ENCODE assay signal across 1 cellular context in the genomic region with DNA sequence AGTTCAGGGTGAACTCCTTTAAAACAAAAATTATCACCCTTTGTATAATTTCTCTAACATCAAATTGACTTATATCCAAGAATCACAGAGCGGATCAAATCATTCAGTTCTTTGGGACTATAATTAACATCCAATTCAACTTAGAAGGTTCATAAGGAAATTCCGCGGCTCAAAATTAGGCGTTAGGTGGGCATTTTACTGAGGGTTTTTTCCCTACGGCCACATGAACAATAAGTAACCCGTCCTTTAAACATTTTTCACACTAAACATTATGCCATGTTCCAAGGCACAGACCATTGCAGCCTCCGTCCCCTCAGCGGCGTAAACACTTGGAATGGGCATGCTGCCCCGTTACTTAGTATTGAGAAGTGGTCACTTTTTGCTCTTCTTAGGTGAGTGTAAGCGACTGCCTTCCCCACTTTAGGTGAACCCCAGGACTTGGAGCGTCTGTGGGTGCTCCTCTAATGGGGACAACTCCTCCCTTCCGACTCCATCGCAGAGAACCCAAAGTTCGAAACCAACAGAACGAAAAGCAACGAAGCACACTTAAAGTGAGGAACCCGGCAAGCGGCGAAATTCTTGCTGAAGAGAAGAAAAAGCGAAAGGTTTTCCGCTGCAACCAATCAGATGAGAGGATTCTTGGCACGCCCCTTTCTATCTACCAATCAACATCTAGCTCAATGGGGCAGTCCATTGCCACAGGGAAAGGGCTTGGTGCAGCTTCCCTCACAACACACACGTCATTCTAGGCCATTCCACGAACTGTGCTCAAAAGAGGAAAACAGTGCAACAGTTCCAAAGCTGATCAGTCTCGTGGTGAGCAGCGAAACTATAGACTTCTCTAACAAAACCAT.
TF ChIP-seq lines count a peak whose summit lies in the region.

No MANE protein-coding gene starts in this region.

TF ChIP-seq in HepG2, 621 proteins besides CTCF, POLR2A, EP300 and RAD21 (continued from another document and continues in another):
- TF ChIP-seq, protein P1, sequence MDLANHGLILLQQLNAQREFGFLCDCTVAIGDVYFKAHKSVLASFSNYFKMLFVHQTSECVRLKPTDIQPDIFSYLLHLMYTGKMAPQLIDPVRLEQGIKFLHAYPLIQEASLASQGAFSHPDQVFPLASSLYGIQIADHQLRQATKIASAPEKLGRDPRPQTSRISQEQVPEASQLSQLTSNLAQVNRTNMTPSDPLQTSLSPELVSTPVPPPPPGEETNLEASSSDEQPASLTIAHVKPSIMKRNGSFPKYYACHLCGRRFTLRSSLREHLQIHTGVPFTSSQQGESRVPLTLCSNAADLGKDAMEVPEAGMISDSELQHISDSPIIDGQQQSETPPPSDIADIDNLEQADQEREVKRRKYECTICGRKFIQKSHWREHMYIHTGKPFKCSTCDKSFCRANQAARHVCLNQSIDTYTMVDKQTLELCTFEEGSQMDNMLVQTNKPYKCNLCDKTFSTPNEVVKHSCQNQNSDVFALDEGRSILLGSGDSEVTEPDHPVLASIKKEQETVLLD (CRISPR knock-in tag; IDR thresholded peaks at IDR 0.05; ENCODE audit: low read depth): no peak
- TF ChIP-seq YEATS2 (CRISPR knock-in tag; IDR thresholded peaks at IDR 0.05; ENCODE audit: borderline replicate concordance) (peak; percentile 22; the same call in 1 of the 2 replicates), RORA (CRISPR knock-in tag; IDR thresholded peaks at IDR 0.05) (no peak), SNAI1 (CRISPR knock-in tag; IDR thresholded peaks at IDR 0.05; ENCODE audit: borderline replicate concordance) (0 out of 2 replicates have a peak, but pooled peaks have one; percentile 17), RELA (CRISPR knock-in tag; IDR thresholded peaks at IDR 0.05) (no peak), IKZF4 (CRISPR knock-in tag; IDR thresholded peaks at IDR 0.05; ENCODE audit: borderline replicate concordance, low read depth, not compliant biosample characterization) (no peak), ZNF557 (CRISPR knock-in tag; IDR thresholded peaks at IDR 0.05) (no peak), SMARCC2 (IDR thresholded peaks at IDR 0.05) (no peak), PITX1 (CRISPR knock-in tag; IDR thresholded peaks at IDR 0.05) (no peak), GABPB1 (CRISPR knock-in tag; IDR thresholded peaks at IDR 0.05) (no peak), GATAD1 (CRISPR knock-in tag; IDR thresholded peaks at IDR 0.05) (peak; percentile 4; the same call in 1 of the 2 replicates), IRX3 (CRISPR knock-in tag; IDR thresholded peaks at IDR 0.05; ENCODE audit: borderline replicate concordance, low read depth) (peak; percentile 83; the same call in 1 of the 2 replicates), ZNF569 (CRISPR knock-in tag; IDR thresholded peaks at IDR 0.05; ENCODE audit: borderline replicate concordance) (no peak), U2AF2 (IDR thresholded peaks at IDR 0.05; ENCODE audit: low read depth, low read length) (no peak), TCF12 (IDR thresholded peaks at IDR 0.05) (no peak), TCF12 (CRISPR knock-in tag; IDR thresholded peaks at IDR 0.05) (no peak), FOXA1 (IDR thresholded peaks at IDR 0.05) (no peak), FOXA1 (CRISPR knock-in tag; IDR thresholded peaks at IDR 0.05) (no peak), ZNF121 (CRISPR knock-in tag; IDR thresholded peaks at IDR 0.05) (no peak), ETV6 (CRISPR knock-in tag; conservative IDR thresholded peaks at IDR 0.05) (no peak), KLF6 (CRISPR knock-in tag; IDR thresholded peaks at IDR 0.05) (no peak), TOE1 (CRISPR knock-in tag; IDR thresholded peaks at IDR 0.05) (no peak), YY1 (IDR thresholded peaks at IDR 0.05; ENCODE audit: insufficient read depth, insufficient replicate concordance, low read depth, low read length) (no peak), ZZZ3 (CRISPR knock-in tag; IDR thresholded peaks at IDR 0.05; ENCODE audit: borderline replicate concordance) (0 out of 2 replicates have a peak, but pooled peaks have one; percentile 31), HOXA7 (CRISPR knock-in tag; IDR thresholded peaks at IDR 0.05) (no peak), ZFP36L2 (CRISPR knock-in tag; IDR thresholded peaks at IDR 0.05) (no peak), ZNF747 (CRISPR knock-in tag; IDR thresholded peaks at IDR 0.05; ENCODE audit: borderline replicate concordance) (no peak), ZNF556 (CRISPR knock-in tag; IDR thresholded peaks at IDR 0.05; ENCODE audit: borderline replicate concordance) (no peak), AGO1 (IDR thresholded peaks at IDR 0.05; ENCODE audit: low read depth, low read length, poor library complexity, severe bottlenecking) (no peak), ETV5 (CRISPR knock-in tag; IDR thresholded peaks at IDR 0.05; ENCODE audit: borderline replicate concordance) (no peak), MIER2 (CRISPR knock-in tag; IDR thresholded peaks at IDR 0.05) (peak; percentile 44; the same call in 1 of the 2 replicates), HDAC2 (CRISPR knock-in tag; IDR thresholded peaks at IDR 0.05) (no peak), ZNF3 (CRISPR knock-in tag; IDR thresholded peaks at IDR 0.05) (0 out of 2 replicates have a peak, but pooled peaks have one; percentile 32), KDM5B (CRISPR knock-in tag; IDR thresholded peaks at IDR 0.05; ENCODE audit: borderline replicate concordance) (no peak), ZMYM4 (CRISPR knock-in tag; IDR thresholded peaks at IDR 0.05) (no peak), HNRNPLL (IDR thresholded peaks at IDR 0.05; ENCODE audit: low read depth, low read length, poor library complexity, severe bottlenecking) (no peak), ZBTB38 (CRISPR knock-in tag; IDR thresholded peaks at IDR 0.05) (no peak), ZC3H4 (CRISPR knock-in tag; IDR thresholded peaks at IDR 0.05; ENCODE audit: borderline replicate concordance) (no peak)
- TF ChIP-seq, protein P2, sequence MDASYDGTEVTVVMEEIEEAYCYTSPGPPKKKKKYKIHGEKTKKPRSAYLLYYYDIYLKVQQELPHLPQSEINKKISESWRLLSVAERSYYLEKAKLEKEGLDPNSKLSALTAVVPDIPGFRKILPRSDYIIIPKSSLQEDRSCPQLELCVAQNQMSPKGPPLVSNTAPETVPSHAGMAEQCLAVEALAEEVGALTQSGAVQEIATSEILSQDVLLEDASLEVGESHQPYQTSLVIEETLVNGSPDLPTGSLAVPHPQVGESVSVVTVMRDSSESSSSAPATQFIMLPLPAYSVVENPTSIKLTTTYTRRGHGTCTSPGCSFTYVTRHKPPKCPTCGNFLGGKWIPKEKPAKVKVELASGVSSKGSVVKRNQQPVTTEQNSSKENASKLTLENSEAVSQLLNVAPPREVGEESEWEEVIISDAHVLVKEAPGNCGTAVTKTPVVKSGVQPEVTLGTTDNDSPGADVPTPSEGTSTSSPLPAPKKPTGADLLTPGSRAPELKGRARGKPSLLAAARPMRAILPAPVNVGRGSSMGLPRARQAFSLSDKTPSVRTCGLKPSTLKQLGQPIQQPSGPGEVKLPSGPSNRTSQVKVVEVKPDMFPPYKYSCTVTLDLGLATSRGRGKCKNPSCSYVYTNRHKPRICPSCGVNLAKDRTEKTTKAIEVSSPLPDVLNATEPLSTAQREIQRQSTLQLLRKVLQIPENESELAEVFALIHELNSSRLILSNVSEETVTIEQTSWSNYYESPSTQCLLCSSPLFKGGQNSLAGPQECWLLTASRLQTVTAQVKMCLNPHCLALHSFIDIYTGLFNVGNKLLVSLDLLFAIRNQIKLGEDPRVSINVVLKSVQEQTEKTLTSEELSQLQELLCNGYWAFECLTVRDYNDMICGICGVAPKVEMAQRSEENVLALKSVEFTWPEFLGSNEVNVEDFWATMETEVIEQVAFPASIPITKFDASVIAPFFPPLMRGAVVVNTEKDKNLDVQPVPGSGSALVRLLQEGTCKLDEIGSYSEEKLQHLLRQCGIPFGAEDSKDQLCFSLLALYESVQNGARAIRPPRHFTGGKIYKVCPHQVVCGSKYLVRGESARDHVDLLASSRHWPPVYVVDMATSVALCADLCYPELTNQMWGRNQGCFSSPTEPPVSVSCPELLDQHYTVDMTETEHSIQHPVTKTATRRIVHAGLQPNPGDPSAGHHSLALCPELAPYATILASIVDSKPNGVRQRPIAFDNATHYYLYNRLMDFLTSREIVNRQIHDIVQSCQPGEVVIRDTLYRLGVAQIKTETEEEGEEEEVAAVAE (CRISPR knock-in tag; IDR thresholded peaks at IDR 0.05; ENCODE audit: borderline replicate concordance): peak; percentile 97
- TF ChIP-seq, protein P3, sequence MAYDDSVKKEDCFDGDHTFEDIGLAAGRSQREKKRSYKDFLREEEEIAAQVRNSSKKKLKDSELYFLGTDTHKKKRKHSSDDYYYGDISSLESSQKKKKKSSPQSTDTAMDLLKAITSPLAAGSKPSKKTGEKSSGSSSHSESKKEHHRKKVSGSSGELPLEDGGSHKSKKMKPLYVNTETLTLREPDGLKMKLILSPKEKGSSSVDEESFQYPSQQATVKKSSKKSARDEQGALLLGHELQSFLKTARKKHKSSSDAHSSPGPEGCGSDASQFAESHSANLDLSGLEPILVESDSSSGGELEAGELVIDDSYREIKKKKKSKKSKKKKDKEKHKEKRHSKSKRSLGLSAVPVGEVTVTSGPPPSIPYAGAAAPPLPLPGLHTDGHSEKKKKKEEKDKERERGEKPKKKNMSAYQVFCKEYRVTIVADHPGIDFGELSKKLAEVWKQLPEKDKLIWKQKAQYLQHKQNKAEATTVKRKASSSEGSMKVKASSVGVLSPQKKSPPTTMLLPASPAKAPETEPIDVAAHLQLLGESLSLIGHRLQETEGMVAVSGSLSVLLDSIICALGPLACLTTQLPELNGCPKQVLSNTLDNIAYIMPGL (CRISPR knock-in tag; IDR thresholded peaks at IDR 0.05; ENCODE audit: borderline replicate concordance in 1 of 2, low read depth in 1 of 2): peak in 1 of 2 experiments; percentile 34; a peak in 1 of 4 replicates
- TF ChIP-seq, protein P4, sequence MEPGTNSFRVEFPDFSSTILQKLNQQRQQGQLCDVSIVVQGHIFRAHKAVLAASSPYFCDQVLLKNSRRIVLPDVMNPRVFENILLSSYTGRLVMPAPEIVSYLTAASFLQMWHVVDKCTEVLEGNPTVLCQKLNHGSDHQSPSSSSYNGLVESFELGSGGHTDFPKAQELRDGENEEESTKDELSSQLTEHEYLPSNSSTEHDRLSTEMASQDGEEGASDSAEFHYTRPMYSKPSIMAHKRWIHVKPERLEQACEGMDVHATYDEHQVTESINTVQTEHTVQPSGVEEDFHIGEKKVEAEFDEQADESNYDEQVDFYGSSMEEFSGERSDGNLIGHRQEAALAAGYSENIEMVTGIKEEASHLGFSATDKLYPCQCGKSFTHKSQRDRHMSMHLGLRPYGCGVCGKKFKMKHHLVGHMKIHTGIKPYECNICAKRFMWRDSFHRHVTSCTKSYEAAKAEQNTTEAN (CRISPR knock-in tag; conservative IDR thresholded peaks at IDR 0.05): no peak
- TF ChIP-seq, protein P5, sequence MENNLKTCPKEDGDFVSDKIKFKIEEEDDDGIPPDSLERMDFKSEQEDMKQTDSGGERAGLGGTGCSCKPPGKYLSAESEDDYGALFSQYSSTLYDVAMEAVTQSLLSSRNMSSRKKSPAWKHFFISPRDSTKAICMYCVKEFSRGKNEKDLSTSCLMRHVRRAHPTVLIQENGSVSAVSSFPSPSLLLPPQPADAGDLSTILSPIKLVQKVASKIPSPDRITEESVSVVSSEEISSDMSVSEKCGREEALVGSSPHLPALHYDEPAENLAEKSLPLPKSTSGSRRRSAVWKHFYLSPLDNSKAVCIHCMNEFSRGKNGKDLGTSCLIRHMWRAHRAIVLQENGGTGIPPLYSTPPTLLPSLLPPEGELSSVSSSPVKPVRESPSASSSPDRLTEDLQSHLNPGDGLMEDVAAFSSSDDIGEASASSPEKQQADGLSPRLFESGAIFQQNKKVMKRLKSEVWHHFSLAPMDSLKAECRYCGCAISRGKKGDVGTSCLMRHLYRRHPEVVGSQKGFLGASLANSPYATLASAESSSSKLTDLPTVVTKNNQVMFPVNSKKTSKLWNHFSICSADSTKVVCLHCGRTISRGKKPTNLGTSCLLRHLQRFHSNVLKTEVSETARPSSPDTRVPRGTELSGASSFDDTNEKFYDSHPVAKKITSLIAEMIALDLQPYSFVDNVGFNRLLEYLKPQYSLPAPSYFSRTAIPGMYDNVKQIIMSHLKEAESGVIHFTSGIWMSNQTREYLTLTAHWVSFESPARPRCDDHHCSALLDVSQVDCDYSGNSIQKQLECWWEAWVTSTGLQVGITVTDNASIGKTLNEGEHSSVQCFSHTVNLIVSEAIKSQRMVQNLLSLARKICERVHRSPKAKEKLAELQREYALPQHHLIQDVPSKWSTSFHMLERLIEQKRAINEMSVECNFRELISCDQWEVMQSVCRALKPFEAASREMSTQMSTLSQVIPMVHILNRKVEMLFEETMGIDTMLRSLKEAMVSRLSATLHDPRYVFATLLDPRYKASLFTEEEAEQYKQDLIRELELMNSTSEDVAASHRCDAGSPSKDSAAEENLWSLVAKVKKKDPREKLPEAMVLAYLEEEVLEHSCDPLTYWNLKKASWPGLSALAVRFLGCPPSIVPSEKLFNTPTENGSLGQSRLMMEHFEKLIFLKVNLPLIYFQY (CRISPR knock-in tag; IDR thresholded peaks at IDR 0.05; ENCODE audit: borderline replicate concordance): no peak
- TF ChIP-seq, protein P6, sequence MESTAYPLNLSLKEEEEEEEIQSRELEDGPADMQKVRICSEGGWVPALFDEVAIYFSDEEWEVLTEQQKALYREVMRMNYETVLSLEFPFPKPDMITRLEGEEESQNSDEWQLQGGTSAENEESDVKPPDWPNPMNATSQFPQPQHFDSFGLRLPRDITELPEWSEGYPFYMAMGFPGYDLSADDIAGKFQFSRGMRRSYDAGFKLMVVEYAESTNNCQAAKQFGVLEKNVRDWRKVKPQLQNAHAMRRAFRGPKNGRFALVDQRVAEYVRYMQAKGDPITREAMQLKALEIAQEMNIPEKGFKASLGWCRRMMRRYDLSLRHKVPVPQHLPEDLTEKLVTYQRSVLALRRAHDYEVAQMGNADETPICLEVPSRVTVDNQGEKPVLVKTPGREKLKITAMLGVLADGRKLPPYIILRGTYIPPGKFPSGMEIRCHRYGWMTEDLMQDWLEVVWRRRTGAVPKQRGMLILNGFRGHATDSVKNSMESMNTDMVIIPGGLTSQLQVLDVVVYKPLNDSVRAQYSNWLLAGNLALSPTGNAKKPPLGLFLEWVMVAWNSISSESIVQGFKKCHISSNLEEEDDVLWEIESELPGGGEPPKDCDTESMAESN (CRISPR knock-in tag; conservative IDR thresholded peaks at IDR 0.05): no peak
- TF ChIP-seq, protein P7, sequence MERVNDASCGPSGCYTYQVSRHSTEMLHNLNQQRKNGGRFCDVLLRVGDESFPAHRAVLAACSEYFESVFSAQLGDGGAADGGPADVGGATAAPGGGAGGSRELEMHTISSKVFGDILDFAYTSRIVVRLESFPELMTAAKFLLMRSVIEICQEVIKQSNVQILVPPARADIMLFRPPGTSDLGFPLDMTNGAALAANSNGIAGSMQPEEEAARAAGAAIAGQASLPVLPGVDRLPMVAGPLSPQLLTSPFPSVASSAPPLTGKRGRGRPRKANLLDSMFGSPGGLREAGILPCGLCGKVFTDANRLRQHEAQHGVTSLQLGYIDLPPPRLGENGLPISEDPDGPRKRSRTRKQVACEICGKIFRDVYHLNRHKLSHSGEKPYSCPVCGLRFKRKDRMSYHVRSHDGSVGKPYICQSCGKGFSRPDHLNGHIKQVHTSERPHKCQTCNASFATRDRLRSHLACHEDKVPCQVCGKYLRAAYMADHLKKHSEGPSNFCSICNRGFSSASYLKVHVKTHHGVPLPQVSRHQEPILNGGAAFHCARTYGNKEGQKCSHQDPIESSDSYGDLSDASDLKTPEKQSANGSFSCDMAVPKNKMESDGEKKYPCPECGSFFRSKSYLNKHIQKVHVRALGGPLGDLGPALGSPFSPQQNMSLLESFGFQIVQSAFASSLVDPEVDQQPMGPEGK (CRISPR knock-in tag; IDR thresholded peaks at IDR 0.05): no peak
